Comparison of ENCODE assay signal across 28 cellular contexts in the genomic region with DNA sequence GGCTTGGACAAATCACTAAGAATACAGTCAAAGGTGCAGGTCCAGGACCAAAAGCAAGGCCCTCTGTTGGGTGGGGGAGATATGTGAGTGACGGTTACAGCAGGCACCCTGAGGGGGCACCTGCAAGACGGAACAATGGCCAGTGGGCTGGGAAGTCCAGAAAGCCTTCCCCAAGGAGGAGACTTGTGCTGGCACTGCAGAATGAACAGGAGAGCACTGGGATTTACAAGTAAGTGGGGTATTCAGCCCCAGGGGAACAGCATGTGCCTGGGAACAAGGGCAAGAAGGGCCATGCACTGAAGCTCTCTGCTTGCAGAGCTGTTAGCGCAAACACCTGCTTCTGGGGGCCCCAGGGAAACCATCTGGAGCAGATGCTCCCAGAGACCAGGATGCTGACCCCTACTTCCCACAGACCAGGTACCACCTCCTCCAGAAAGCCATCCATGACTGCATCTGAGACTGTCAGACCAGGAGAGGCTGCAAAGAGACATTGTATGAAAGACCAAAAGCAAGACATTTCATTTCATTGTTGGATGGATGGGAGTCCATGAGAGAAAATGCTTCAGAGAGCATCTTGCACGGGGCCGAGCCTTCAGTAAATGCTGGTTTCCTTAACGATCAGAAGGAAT. TPM values are rescaled to one million over a fixed set of nuclear protein-coding genes. Genes with fewer than 3 reads are reported as not detected.
DNase-seq lines count a peak whose midpoint lies in the region; ATAC-seq and TF ChIP-seq lines count a peak whose summit lies in the region.
"Had no signal": no experiment of that assay in that cellular context is flagged by ENCODE, and none has a peak within 500 bp of the region (broad histone marks: within the 10 kb centered on the region; RNA-seq: fewer than 3 reads in every experiment).

No MANE protein-coding gene starts in this region.

- H3K27ac Mint-ChIP-seq in immature natural killer cell = no peak overlapping the region
- H3K27ac Mint-ChIP-seq: activated T-cell treated with anti-CD3 and anti-CD28 coated beads, Interleukin-2, amount 50 U/mL, for 72 hours; GM23338; HFFc6 had no signal

- peaks cover 16 to 18% of the 10 kb centered on the region in 2 donors for H3K4me1 Mint-ChIP-seq in immature natural killer cell

- DNase-seq in cardiac septum (ENCODE audit: low spot score) = peak; percentile 35
- no peak for DNase-seq in Right ventricle myocardium superior
- DNase-seq in Peyer's patch = peak in 2 of 3 donors; percentile 4 to 19
- DNase-seq in mucosa of descending colon = peak in 2 of 3 donors; percentile 10 to 18
- DNase-seq in aorta = peak; percentile 21 to 41
- DNase-seq in immature natural killer cell = no peak
- DNase-seq in germinal center (ENCODE audit: low spot score) = no peak
- DNase-seq: activated naive CD4-positive, alpha-beta T cell treated with anti-CD3 and anti-CD28 coated beads, Interleukin-2, amount 50 U/mL, for 16 hours; activated T-cell treated with anti-CD3 and anti-CD28 coated beads, Interleukin-2, amount 50 U/mL, for 72 hours; anterior cingulate cortex; esophagus squamous epithelium; foreskin melanocyte; HFFc6; Kasumi-1; NCI-H1694; NCI-H524 treated with DMSO at 0.1 percent for 48 hours; psoas muscle; stimulated activated naive CD4-positive, alpha-beta T cell treated with Interleukin-2 at 50 U/mL for 16 hours; testis had no signal

- intact Hi-C loops in cardiac septum (cut with DNase I) (no loop called here), Right ventricle myocardium superior (cut with DNase I) (no loop called here), mucosa of descending colon (cut with DNase I, micrococcal nuclease) (no loop called here), aorta (cut with DNase I) (no loop called here)

- H3K27me3 ChIP-seq in Peyer's patch = no peaks in the 10 kb centered on the region
- H3K27me3 ChIP-seq in aorta (ENCODE audit: control insufficient read depth in 1 of 2, insufficient read depth in 2 of 2, low read length in 1 of 2) = no peaks in the 10 kb centered on the region
- H3K27me3 ChIP-seq: cardiac muscle cell, esophagus squamous epithelium, neutrophil, SJSA1, testis, uterus had no signal

- H3K9me3 ChIP-seq in Peyer's patch (no peaks in the 10 kb centered on the region), mucosa of descending colon (no peaks in the 10 kb centered on the region), aorta (ENCODE audit: control insufficient read depth, low read length) (no peaks in the 10 kb centered on the region)
- H3K9me3 ChIP-seq: esophagus squamous epithelium, neutrophil, psoas muscle, SJSA1, testis, uterus had no signal

- WGBS in aorta, 2 donors = 95 to 97% methylated on average over 6 of the region's 6 CpGs

- H3K4me1 ChIP-seq in Peyer's patch = peaks cover 9 to 15% (median 13%) of the 10 kb centered on the region in 4 donors
- H3K4me1 ChIP-seq in mucosa of descending colon (ENCODE audit: low read depth) = peaks cover 17% of the 10 kb centered on the region
- no peaks in the 10 kb centered on the region for H3K4me1 ChIP-seq in aorta (ENCODE audit: control insufficient read depth in 1 of 2, insufficient read depth in 2 of 2, low read length in 2 of 2)
- H3K4me1 ChIP-seq: uterus had no signal

- no peaks in the 10 kb centered on the region for H3K36me3 Mint-ChIP-seq in immature natural killer cell

- no peak overlapping the region for H3K4me3 Mint-ChIP-seq in immature natural killer cell
- H3K4me3 Mint-ChIP-seq: activated T-cell treated with anti-CD3 and anti-CD28 coated beads, Interleukin-2, amount 50 U/mL, for 72 hours; dendritic cell treated with granulocyte-macrophage colony-stimulating factor and Interleukin-4, amounts not matched to agents 40 ng/mL and 50 ng/mL, for 4 days; GM23338; HFFc6 had no signal

- H3K27me3 Mint-ChIP-seq in immature natural killer cell (ENCODE audit: low read depth in 3 of 3) = peaks cover 0 to 2% (median 0%) of the 10 kb centered on the region in 3 donors

- TF ChIP-seq CTCF in Peyer's patch (IDR thresholded peaks at IDR 0.05) = no peak
- TF ChIP-seq CTCF in mucosa of descending colon (IDR thresholded peaks at IDR 0.05) = no peak

- H3K4me3 ChIP-seq in Peyer's patch (no peak overlapping the region), mucosa of descending colon (no peak overlapping the region), aorta (ENCODE audit: low read length in 2 of 2) (no peak overlapping the region)
- H3K4me3 ChIP-seq: cardiac muscle cell, esophagus squamous epithelium, GM12878, GM23338, psoas muscle, SJSA1, testis, uterus had no signal

- no peak overlapping the region for H3K27ac ChIP-seq in Peyer's patch
- no peak overlapping the region for H3K27ac ChIP-seq in aorta (ENCODE audit: low read depth in 1 of 2, low read length in 2 of 2)
- H3K27ac ChIP-seq: C4-2B, cardiac muscle cell, esophagus squamous epithelium, HL-60, neutrophil, psoas muscle, SJSA1, testis, uterus had no signal

- H3K9me3 Mint-ChIP-seq in immature natural killer cell = no peaks in the 10 kb centered on the region
- H3K9me3 Mint-ChIP-seq: activated T-cell treated with anti-CD3 and anti-CD28 coated beads, Interleukin-2, amount 50 U/mL, for 72 hours; dendritic cell treated with granulocyte-macrophage colony-stimulating factor and Interleukin-4, amounts not matched to agents 40 ng/mL and 50 ng/mL, for 4 days; GM23338; HFFc6 had no signal

- ATAC-seq in Right ventricle myocardium superior (ENCODE audit: poor library complexity) = no peak
- no peak for ATAC-seq in mucosa of descending colon
- no peak for ATAC-seq in aorta (ENCODE audit: low FRiP score)
- ATAC-seq: activated T-cell treated with anti-CD3 and anti-CD28 coated beads, Interleukin-2, amount 50 U/mL, for 72 hours; GM12878; GM23338; psoas muscle had no signal

- TF ChIP-seq POLR2A in Peyer's patch (IDR thresholded peaks at IDR 0.05) = no peak

- H3K36me3 ChIP-seq in Peyer's patch = no peaks in the 10 kb centered on the region
- no peaks in the 10 kb centered on the region for H3K36me3 ChIP-seq in mucosa of descending colon (ENCODE audit: low read depth)
- H3K36me3 ChIP-seq in aorta (ENCODE audit: control insufficient read depth in 1 of 2, insufficient read depth in 2 of 2, low read length in 1 of 2) = no peaks in the 10 kb centered on the region
- H3K36me3 ChIP-seq: cardiac muscle cell, esophagus squamous epithelium, neutrophil, SJSA1, uterus had no signal

RNA-seq across cellular contexts. Expression of gene ZMIZ1, which starts 24.6 kb away (rescaled TPM):
- total RNA-seq in cardiac septum = 40.7 TPM
- 44.8 TPM for total RNA-seq in Right ventricle myocardium superior
- total RNA-seq in Peyer's patch = 10 to 100 TPM; 40.4 to 86.7 (median 73.2) TPM
- total RNA-seq in mucosa of descending colon = 100 to 1,000 TPM in 1 of 3 donors, 10 to 100 TPM in 2; 61.4 to 103 (median 89.1) TPM
- total RNA-seq in aorta = 10 to 100 TPM; 48.5 to 84.1 TPM
- 1 to 10 TPM; 7.8 to 8.0 TPM for polyA plus RNA-seq in aorta
- 1 to 10 TPM; 1.2 to 9.5 (median 1.8) TPM for polyA plus RNA-seq in immature natural killer cell

Comparison
In these comparisons a context has a peak if more than half of its experiments do, and no peak if none do; other contexts are left out.
1. DNase-seq: peak in cardiac septum (single experiment), Peyer's patch (2 of 3), mucosa of descending colon (2 of 3) and aorta (2 of 2); none in Right ventricle myocardium superior (single experiment), immature natural killer cell (0 of 3) and germinal center (single experiment).